18 cellular contexts compared by ENCODE assay signal in genomic region chr10:4334853-4335252, GRCh38.
"Had no signal": no experiment of that assay in that cellular context is flagged by ENCODE, and none has a peak within 500 bp of the region (broad histone marks: within the 10 kb centered on the region; RNA-seq: fewer than 3 reads in every experiment).

No MANE protein-coding gene starts in this region.

- H3K27me3 ChIP-seq: adrenal gland, body of pancreas, neutrophil, upper lobe of right lung had no signal

- H3K36me3 ChIP-seq: adrenal gland, neutrophil, upper lobe of right lung, WERI-Rb-1 had no signal

- H3K79me2 ChIP-seq: parathyroid adenoma had no signal

- H3K9me3 ChIP-seq: adrenal gland, body of pancreas had no signal

- H3K9ac ChIP-seq: parathyroid adenoma had no signal

- H3K4me1 ChIP-seq: adrenal gland, body of pancreas, parathyroid adenoma, upper lobe of right lung had no signal

- DNase-seq: activated CD4-positive, alpha-beta T cell treated with anti-CD3 and anti-CD28 coated beads, Interleukin-2, amount 50 U/mL, for 4 hours; activated gamma-delta T cell; adrenal gland; body of pancreas; endodermal cell; foreskin melanocyte; head of caudate nucleus; naive thymus-derived CD8-positive, alpha-beta T cell; stimulated activated CD4-positive, alpha-beta T cell treated with anti-CD3 and anti-CD28 coated beads, Interleukin-4, amount 100 ng/mL, for 1 hour; stimulated activated naive CD8-positive, alpha-beta T cell treated with anti-CD3 and anti-CD28 coated beads, Interleukin-15, amount 100 ng/mL, for 72 hours; SW 1271; T-helper 2 cell; upper lobe of right lung; WERI-Rb-1 had no signal

- H3K4me3 ChIP-seq: adrenal gland, body of pancreas, skin epidermis, upper lobe of right lung had no signal

- ATAC-seq: activated naive CD4-positive, alpha-beta T cell treated with anti-CD3 and anti-CD28 coated beads, Interleukin-2, amount 50 U/mL, for 72 hours; body of pancreas; naive thymus-derived CD8-positive, alpha-beta T cell; stimulated activated naive CD8-positive, alpha-beta T cell treated with anti-CD3 and anti-CD28 coated beads, Interleukin-15, amount 100 ng/mL, for 72 hours; upper lobe of right lung had no signal

- H2AFZ ChIP-seq: parathyroid adenoma had no signal

- H3K27ac ChIP-seq: adrenal gland, body of pancreas, parathyroid adenoma, skin epidermis, upper lobe of right lung, WERI-Rb-1 had no signal
